13 cellular contexts compared by ENCODE assay signal in the genomic region with DNA sequence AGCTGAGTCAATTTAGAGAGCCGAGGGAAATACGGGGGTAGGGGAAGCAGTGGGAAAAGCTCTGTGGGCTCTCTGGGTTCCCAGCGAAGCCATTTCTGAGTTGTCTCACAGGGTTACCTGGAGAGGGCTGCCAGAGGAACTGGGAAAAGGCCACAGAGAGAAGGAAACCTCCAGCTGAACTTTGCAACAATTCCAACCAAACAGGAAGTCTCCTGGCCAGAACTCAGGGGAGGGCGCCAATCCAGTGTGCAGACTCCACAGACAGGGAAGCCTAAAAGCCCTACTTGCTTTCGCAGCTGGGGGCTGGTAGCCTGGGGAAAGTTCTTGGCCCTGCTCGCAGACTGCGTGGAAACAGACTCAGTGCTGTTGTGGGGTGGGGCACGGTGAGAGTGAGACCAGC. TPM values are rescaled to one million over a fixed set of nuclear protein-coding genes. Genes with fewer than 3 reads are reported as not detected.
DNase-seq lines count a peak whose midpoint lies in the region; ATAC-seq and TF ChIP-seq lines count a peak whose summit lies in the region.
"Had no signal": no experiment of that assay in that cellular context is flagged by ENCODE, and none has a peak within 500 bp of the region (broad histone marks: within the 10 kb centered on the region; RNA-seq: fewer than 3 reads in every experiment).

No MANE protein-coding gene starts in this region.

- intact Hi-C loops in heart left ventricle (cut with DNase I) (loop anchor here in 1 of 10 donors (2.0 kb wide), 1 partner anchor 20 kb away; no protein-coding TSS in a partner anchor), Right ventricle myocardium superior (cut with DNase I) (no loop called here), left ventricle myocardium superior (cut with micrococcal nuclease) (no loop called here), stomach (cut with DNase I; ENCODE audit: low total_unique reads) (no loop called here), OCI-LY7 (cut with micrococcal nuclease; ENCODE audit: unreplicated experiment) (no loop called here)

- H3K4me2 ChIP-seq in OCI-LY7 (ENCODE audit: low read length) = no peak overlapping the region
- H3K4me2 ChIP-seq: BLaER1 treated with 17β-estradiol and CSF1 and Interleukin-3, amounts not matched to agents 10 nM and 100 nM had no signal

- ATAC-seq in heart left ventricle (peak in 3 of 4 donors; percentile 59 to 97 (median 67)), Right ventricle myocardium superior (ENCODE audit: poor library complexity) (no peak), left ventricle myocardium superior (peak; percentile 40), HG03442 (IDR thresholded peaks at IDR 0.05; ENCODE audit: unreplicated experiment) (no peak)

- no peaks in the 10 kb centered on the region for H3K9me2 ChIP-seq in OCI-LY7 (ENCODE audit: insufficient read depth, low read length)

- H2AFZ ChIP-seq in OCI-LY7 (ENCODE audit: low read length) = no peak overlapping the region

- H3K36me3 ChIP-seq in heart left ventricle = no peaks in the 10 kb centered on the region
- no peaks in the 10 kb centered on the region for H3K36me3 ChIP-seq in stomach
- H3K36me3 ChIP-seq in suprapubic skin = no peaks in the 10 kb centered on the region
- peaks cover 15% of the 10 kb centered on the region; the same call in 1 of the 2 replicates for H3K36me3 ChIP-seq in OCI-LY7 (ENCODE audit: insufficient read depth, low read length)

- H3K27me3 ChIP-seq in heart left ventricle (peaks cover 0 to 6% (median 0%) of the 10 kb centered on the region in 9 donors), stomach (no peaks in the 10 kb centered on the region), suprapubic skin (peaks cover 9% of the 10 kb centered on the region)
- H3K27me3 ChIP-seq: BLaER1 treated with 17β-estradiol and CSF1 and Interleukin-3, amounts not matched to agents 10 nM and 100 nM had no signal

- DNase-seq in heart left ventricle (peak in 2 of 5 donors; percentile 43 to 55), Right ventricle myocardium superior (no peak), NCI-H69 (lab: John Stamatoyannopoulos, UW) (peak; percentile 78), left ventricle myocardium superior (no peak), stomach (peak; percentile 80), suprapubic skin (ENCODE audit: low spot score in 2 of 2) (no peak), OCI-LY7 (ENCODE audit: low spot score) (no peak)
- DNase-seq: ACHN; CD4-positive, CD25-positive, alpha-beta regulatory T cell; DMS53; GF-D8 had no signal

- H3K4me1 ChIP-seq in heart left ventricle (peaks cover 0 to 18% (median 0%) of the 10 kb centered on the region in 12 donors), stomach (peaks cover 0 to 8% (median 0%) of the 10 kb centered on the region in 4 donors), suprapubic skin (no peaks in the 10 kb centered on the region), OCI-LY7 (ENCODE audit: insufficient read depth, low read length, poor library complexity, severe bottlenecking) (peaks cover 11% of the 10 kb centered on the region)

- TF ChIP-seq CTCF in heart left ventricle (IDR thresholded peaks at IDR 0.05) = no peak
- TF ChIP-seq CTCF in stomach (IDR thresholded peaks at IDR 0.05) = no peak
- no peak for TF ChIP-seq CTCF in suprapubic skin (IDR thresholded peaks at IDR 0.05)
- TF ChIP-seq CTCF in OCI-LY7 (conservative IDR thresholded peaks at IDR 0.05; ENCODE audit: low read length) = no peak

- POLR2A ChIA-PET in OCI-LY7 (lab: Charles Lee) = interaction anchor here (0.6 to 2.7 kb wide), 2 partner anchors 10 to 22 kb away, joined by 4 to 11 read pairs; no protein-coding TSS in a partner anchor

- H3K27ac ChIP-seq in heart left ventricle (peak overlapping the region in 9 of 12 donors; percentile 31 to 67 (median 58)), stomach (peak overlapping the region; percentile 62 to 74 (median 68)), suprapubic skin (no peak overlapping the region), OCI-LY7 (ENCODE audit: low read depth, low read length, poor library complexity, severe bottlenecking) (no peak overlapping the region)
- H3K27ac ChIP-seq: BLaER1 treated with 17β-estradiol and CSF1 and Interleukin-3, amounts not matched to agents 10 nM and 100 nM had no signal

- no peak for TF ChIP-seq POLR2A in heart left ventricle (IDR thresholded peaks at IDR 0.05)
- TF ChIP-seq POLR2A in stomach (IDR thresholded peaks at IDR 0.05) = no peak
- no peak for TF ChIP-seq POLR2A in suprapubic skin (IDR thresholded peaks at IDR 0.05)

- no TSS peak for BruUV-seq in OCI-LY7 (replicated peaks; lab: Mats Ljungman, UMichigan)

- peaks cover 0 to 21% (median 2%) of the 10 kb centered on the region in 12 donors for H3K9me3 ChIP-seq in heart left ventricle
- H3K9me3 ChIP-seq in stomach = peaks cover 0 to 13% (median 5%) of the 10 kb centered on the region in 4 donors
- H3K9me3 ChIP-seq in suprapubic skin = no peaks in the 10 kb centered on the region
- H3K9me3 ChIP-seq in OCI-LY7 (ENCODE audit: low read length) = peaks cover 58% of the 10 kb centered on the region

- no peak for TF ChIP-seq EP300 in stomach (IDR thresholded peaks at IDR 0.05)
- TF ChIP-seq EP300 in suprapubic skin (IDR thresholded peaks at IDR 0.05) = no peak

- no peak overlapping the region for H3K4me3 ChIP-seq in heart left ventricle
- no peak overlapping the region for H3K4me3 ChIP-seq in stomach
- H3K4me3 ChIP-seq in suprapubic skin = no peak overlapping the region
- no peak overlapping the region for H3K4me3 ChIP-seq in OCI-LY7 (ENCODE audit: low read depth, low read length, poor library complexity, severe bottlenecking)
- H3K4me3 ChIP-seq: BLaER1 treated with 17β-estradiol and CSF1 and Interleukin-3, amounts not matched to agents 10 nM and 100 nM had no signal

- no peaks in the 10 kb centered on the region for H3K79me2 ChIP-seq in OCI-LY7 (ENCODE audit: insufficient read depth, low read depth, low read length)

- no peaks in the 10 kb centered on the region for H4K20me1 ChIP-seq in OCI-LY7 (ENCODE audit: insufficient read depth, low read length)
- H4K20me1 ChIP-seq: BLaER1 treated with 17β-estradiol and CSF1 and Interleukin-3, amounts not matched to agents 10 nM and 100 nM had no signal

- WGBS in heart left ventricle, 4 donors = 53 to 73% (median 61%) methylated on average over 7 to 8 of the region's 8 CpGs
- 28 to 68% (median 41%) methylated on average over 8 of the region's 8 CpGs for WGBS in stomach, 5 donors
- 94% methylated on average over 7 of the region's 8 CpGs for WGBS in suprapubic skin

- CTCF ChIA-PET in OCI-LY7 (lab: Charles Lee; ENCODE audit: unreplicated experiment) = no interaction called here

RNA-seq across cellular contexts. Expression of a gene that starts 23.1 kb away (rescaled TPM):
- total RNA-seq in heart left ventricle = 10 to 100 TPM in 1 of 9 donors, 1 to 10 TPM in 8; 1.8 to 13.9 (median 2.6) TPM
- 1 to 10 TPM; 1.1 to 1.9 TPM for polyA plus RNA-seq in heart left ventricle
- total RNA-seq in Right ventricle myocardium superior = 3.1 TPM
- total RNA-seq in left ventricle myocardium superior = 3.3 TPM
- total RNA-seq in stomach = 10 to 100 TPM in 4 of 5 donors, 1 to 10 TPM in 1; 7.6 to 18.8 (median 17.9) TPM
- polyA plus RNA-seq in stomach = 1 to 10 TPM; 4.3 to 8.6 (median 8.1) TPM
- total RNA-seq in suprapubic skin = 1 to 10 TPM; 2.1 to 5.8 (median 3.0) TPM
- total RNA-seq in OCI-LY7 (2014; rRNA removed; shearing (Covaris generic)) = 36.8 and 46.4 TPM in 2 replicates
- 38.5 and 42.8 TPM in 2 replicates for total RNA-seq in OCI-LY7 (2022)

Comparison
In these comparisons a context has a peak if more than half of its experiments do, and no peak if none do; other contexts are left out.
1. ATAC-seq: peak in heart left ventricle (3 of 4) and left ventricle myocardium superior (single experiment); none in Right ventricle myocardium superior (single experiment) and HG03442 (single experiment).
2. DNase-seq: peak in NCI-H69 (single experiment) and stomach (single experiment); none in Right ventricle myocardium superior (single experiment), left ventricle myocardium superior (single experiment), suprapubic skin (0 of 2) and OCI-LY7 (single experiment).
3. H3K27ac ChIP-seq: peak in heart left ventricle (9 of 12) and stomach (5 of 5); none in suprapubic skin (single experiment) and OCI-LY7 (single experiment).